8 cellular contexts compared by ENCODE assay signal in the genomic region with DNA sequence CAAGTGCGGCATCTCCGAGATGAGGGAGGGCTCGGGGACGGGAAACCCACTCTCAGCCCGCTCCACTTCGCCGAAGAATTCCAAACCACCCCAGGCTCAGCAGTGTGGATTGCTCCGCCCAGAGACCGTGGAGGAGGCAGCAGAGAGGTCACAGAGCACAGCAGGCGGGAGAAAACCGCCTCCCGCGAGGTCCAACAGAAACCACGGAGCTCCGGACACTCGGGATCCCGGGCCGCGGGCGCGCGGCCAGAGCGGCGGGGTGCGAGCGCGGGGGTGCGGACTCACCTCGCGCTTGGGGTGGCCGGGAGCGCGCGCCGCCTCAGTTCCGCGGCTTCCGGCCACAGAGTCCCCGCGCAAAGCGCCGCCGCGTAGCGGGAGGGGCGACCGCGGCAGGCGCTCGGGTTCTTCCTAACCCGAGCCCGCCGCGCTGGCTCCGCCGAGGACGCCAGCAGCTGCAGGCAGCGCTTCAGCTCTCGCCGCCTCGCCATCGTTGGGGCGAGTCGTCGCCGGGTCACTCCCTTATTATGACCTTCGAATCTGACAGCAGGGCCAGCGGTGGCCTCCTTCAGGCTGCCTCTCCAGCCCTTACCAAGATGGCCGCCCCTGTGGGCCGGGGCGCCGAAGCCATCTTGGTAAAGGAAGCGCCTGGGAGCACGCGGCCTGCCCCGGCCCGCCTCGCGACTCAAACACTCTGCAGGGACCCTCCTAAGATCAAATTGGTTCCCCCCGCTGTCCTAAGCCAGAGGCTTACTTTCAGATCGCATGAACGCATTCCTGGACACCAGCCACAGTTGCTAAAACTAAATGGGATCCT. TPM values are rescaled to one million over a fixed set of nuclear protein-coding genes. Genes with fewer than 3 reads are reported as not detected.
DNase-seq lines count a peak whose midpoint lies in the region; ATAC-seq and TF ChIP-seq lines count a peak whose summit lies in the region.

TSS of gene NAPEPLD (minus strand) at position 106 of the 814 bp plus-strand sequence. CDS start 20,323 bp downstream, outside the sequence.

- peak within 1 kb of the TSS; percentile 86 for H3K4me3 ChIP-seq in AG10803 (ENCODE audit: low read length)

- H3K9me3 Mint-ChIP-seq in chondrocyte (ENCODE audit: low read depth): no peaks in the 10 kb centered on the region

- H3K4me3 Mint-ChIP-seq in chondrocyte (ENCODE audit: unreplicated experiment): peak within 1 kb of the TSS; percentile 98

- H3K27me3 Mint-ChIP-seq in chondrocyte (ENCODE audit: low read depth): no peaks in the 10 kb centered on the region

- TF ChIP-seq CTCF in AG10803 (conservative IDR thresholded peaks at IDR 0.05; ENCODE audit: low read length) (no peak), chondrocyte (IDR thresholded peaks at IDR 0.05) (peak; percentile 17)

- peaks cover 35% of the 10 kb centered on the region for H3K4me1 Mint-ChIP-seq in chondrocyte (ENCODE audit: low read depth)

- DNase-seq in AG10803 (ENCODE audit: low read depth) (peak; percentile 87), NCI-H345 treated with DMSO at 0.1 percent for 48 hours (lab: John Stamatoyannopoulos, UW; ENCODE audit: unreplicated experiment) (peak; percentile 69), chondrocyte (ENCODE audit: low spot score) (peak; percentile 92)
- DNase-seq in activated CD4-positive, alpha-beta T cell treated with anti-CD3 and anti-CD28 coated beads for 1 hour: peak; percentile 61
- peak; percentile 26 to 36 for DNase-seq in stimulated activated CD4-positive, alpha-beta T cell treated with anti-CD3 and anti-CD28 coated beads, Interleukin-1b, Interleukin-23, amount 100 ng/mL, for 1 hour (ENCODE audit: low read depth in 2 of 2)

- H3K27me3 ChIP-seq in layer of hippocampus (ENCODE audit: control insufficient read depth, insufficient read depth, low read length): no peaks in the 10 kb centered on the region

- no peaks in the 10 kb centered on the region for H3K36me3 Mint-ChIP-seq in chondrocyte (ENCODE audit: low read depth)

- peak within 1 kb of the TSS; percentile 99 for H3K27ac ChIP-seq in layer of hippocampus (ENCODE audit: low read depth, low read length)

- peak within 1 kb of the TSS; percentile 96 for H3K27ac Mint-ChIP-seq in chondrocyte (ENCODE audit: unreplicated experiment)

- peak; percentile 89 for ATAC-seq in GM19035 (IDR thresholded peaks at IDR 0.05; ENCODE audit: unreplicated experiment)
- peak; percentile 90 for ATAC-seq in HG03280 (IDR thresholded peaks at IDR 0.05; ENCODE audit: unreplicated experiment)

RNA-seq across cellular contexts. Expression of gene NAPEPLD, which starts in this region (rescaled TPM):
- total RNA-seq in chondrocyte: 9.7 to 12.2 TPM (median 11.0 TPM) in 3 replicates

Comparison
In these comparisons a context has a peak if more than half of its experiments do, and no peak if none do; other contexts are left out.
1. Peak in every context shown above with its lines: DNase-seq, ATAC-seq, H3K4me3 ChIP-seq and H3K27ac ChIP-seq.
2. DNase-seq: peak in every context shown above with its lines; median percentile 92 in chondrocyte; 87 in AG10803; 69 in NCI-H345 treated with DMSO at 0.1 percent for 48 hours; 61 in activated CD4-positive, alpha-beta T cell treated with anti-CD3 and anti-CD28 coated beads for 1 hour; 31 in stimulated activated CD4-positive, alpha-beta T cell treated with anti-CD3 and anti-CD28 coated beads, Interleukin-1b, Interleukin-23, amount 100 ng/mL, for 1 hour.